Comparison of ENCODE assay signal across 15 cellular contexts in the genomic region with DNA sequence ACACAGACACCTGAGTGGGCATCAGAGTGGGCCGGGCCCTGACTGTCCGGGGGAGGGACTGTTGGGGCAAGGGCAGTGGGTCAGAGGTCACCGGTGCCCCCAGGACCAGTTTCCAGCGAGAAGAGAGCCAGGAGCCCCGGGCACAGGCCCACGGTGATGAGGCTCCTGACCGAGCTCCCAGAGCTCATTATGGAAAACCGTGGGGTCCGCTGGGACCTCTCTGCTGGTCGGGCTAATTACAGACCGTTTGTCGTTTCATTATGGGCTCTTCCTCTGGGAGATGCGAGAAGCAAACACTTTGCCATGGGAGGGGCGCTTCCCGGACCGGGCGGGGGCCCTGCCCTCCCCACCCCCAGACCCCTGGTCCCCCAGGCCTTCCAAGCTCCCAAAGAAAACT. TPM values are rescaled to one million over a fixed set of nuclear protein-coding genes. Genes with fewer than 3 reads are reported as not detected.
"Had no signal": no experiment of that assay in that cellular context is flagged by ENCODE, and none has a peak within 500 bp of the region (broad histone marks: within the 10 kb centered on the region; RNA-seq: fewer than 3 reads in every experiment).

No MANE protein-coding gene starts in this region.

- H3K4me3 ChIP-seq: dorsolateral prefrontal cortex, tibial nerve had no signal

- H3K36me3 ChIP-seq: tibial nerve had no signal

- DNase-seq: activated CD4-positive, alpha-beta memory T cell treated with anti-CD3 and anti-CD28 coated beads, Interleukin-2, amount 10 ng/mL, durations not matched to agents 7 days and 5 days; activated naive CD8-positive, alpha-beta T cell treated with anti-CD3 and anti-CD28 coated beads, Interleukin-2, amount 10 ng/mL, durations not matched to agents 7 days and 5 days; activated T-cell treated with anti-CD3 and anti-CD28 coated beads, Interleukin-2, amount 50 U/mL, for 48 hours; anterior cingulate cortex; dorsolateral prefrontal cortex; retina; stimulated activated CD4-positive, alpha-beta T cell treated with anti-CD3 and anti-CD28 coated beads, Interleukin-15, amount 100 ng/mL, for 24 hours; stimulated activated CD4-positive, alpha-beta T cell treated with anti-CD3 and anti-CD28 coated beads, Interleukin-4, amount 100 ng/mL, for 4 hours; T1000 had no signal

- FAIRE-seq: bronchial epithelial cell, endometrium had no signal

- H3K9me3 ChIP-seq: tibial nerve had no signal

- H3K27ac ChIP-seq: dorsolateral prefrontal cortex had no signal

RNA-seq across cellular contexts. Expression of a gene that starts 12.0 kb away (rescaled TPM):
- total RNA-seq: activated CD4-positive, alpha-beta memory T cell treated with anti-CD3 and anti-CD28 coated beads, Interleukin-2, amount 10 ng/mL, durations not matched to agents 7 days and 5 days; activated naive CD8-positive, alpha-beta T cell treated with anti-CD3 and anti-CD28 coated beads, Interleukin-2, amount 10 ng/mL, durations not matched to agents 7 days and 5 days; bronchial epithelial cell; chondrocyte; glomerular endothelial cell; osteocyte; tibial nerve had no signal

RNA-seq across cellular contexts. Expression of a gene that starts 44.7 kb away (rescaled TPM):
- total RNA-seq: bronchial epithelial cell, chondrocyte, osteocyte had no signal

RNA-seq across cellular contexts. Expression of a gene that starts 52.3 kb away (rescaled TPM):
- total RNA-seq: bronchial epithelial cell, chondrocyte had no signal
